1 cellular context compared by ENCODE assay signal in genomic region chr4:152630361-152630760, GRCh38.
TF ChIP-seq lines count a peak whose summit lies in the region.

No MANE protein-coding gene starts in this region.

TF ChIP-seq in K562, 482 proteins besides CTCF, POLR2A, EP300 and RAD21 (continued from another document and continues in another):
- no peak for TF ChIP-seq CUX1 (CRISPR knock-in tag; IDR thresholded peaks at IDR 0.05)
- TF ChIP-seq ZNF224 (CRISPR knock-in tag; IDR thresholded peaks at IDR 0.05): no peak
- no peak for TF ChIP-seq MTA3 (IDR thresholded peaks at IDR 0.05; ENCODE audit: borderline replicate concordance)
- TF ChIP-seq BMI1 (IDR thresholded peaks at IDR 0.05; ENCODE audit: low read length): no peak
- TF ChIP-seq SMARCB1 (IDR thresholded peaks at IDR 0.05; ENCODE audit: insufficient read length, low read depth): no peak
- no peak for TF ChIP-seq UBTF (IDR thresholded peaks at IDR 0.05; ENCODE audit: borderline replicate concordance in 1 of 2, low read depth in 2 of 2, low read length in 2 of 2)
- TF ChIP-seq NEUROD1 (IDR thresholded peaks at IDR 0.05; ENCODE audit: borderline replicate concordance, low read depth, low read length, partially characterized antibody): no peak
- TF ChIP-seq BCLAF1 (IDR thresholded peaks at IDR 0.05; ENCODE audit: borderline replicate concordance in 1 of 2, control insufficient read depth in 1 of 2, low read depth in 2 of 2, low read length in 1 of 2): no peak
- TF ChIP-seq PCBP1 (IDR thresholded peaks at IDR 0.05; ENCODE audit: low read depth, low read length, poor library complexity, severe bottlenecking): no peak
- TF ChIP-seq RNF219 (CRISPR knock-in tag; IDR thresholded peaks at IDR 0.05): no peak
- no peak for TF ChIP-seq BRD9 (IDR thresholded peaks at IDR 0.05; ENCODE audit: low read depth, partially characterized antibody)
- TF ChIP-seq SP2 (IDR thresholded peaks at IDR 0.05; ENCODE audit: extremely low read depth, low read depth, low read length, poor library complexity, severe bottlenecking): no peak
- TF ChIP-seq ELF4 (CRISPR knock-in tag; IDR thresholded peaks at IDR 0.05): no peak
- peak; percentile 37; the same call in 1 of the 2 replicates for TF ChIP-seq HES1 (IDR thresholded peaks at IDR 0.05; ENCODE audit: low read depth)
- TF ChIP-seq SNAPC5 (CRISPR knock-in tag; IDR thresholded peaks at IDR 0.05): no peak
- no peak for TF ChIP-seq ZBTB7A (IDR thresholded peaks at IDR 0.05; ENCODE audit: borderline replicate concordance, control insufficient read depth, low read depth, low read length)
- TF ChIP-seq HBP1 (CRISPR knock-in tag; IDR thresholded peaks at IDR 0.05): no peak
- no peak for TF ChIP-seq THRB (CRISPR knock-in tag; conservative IDR thresholded peaks at IDR 0.05)
- no peak for TF ChIP-seq ELF1 (tag; IDR thresholded peaks at IDR 0.05)
- no peak for TF ChIP-seq DLX4 (CRISPR knock-in tag; IDR thresholded peaks at IDR 0.05)
- TF ChIP-seq MAZ (CRISPR knock-in tag; conservative IDR thresholded peaks at IDR 0.05 in 1 of 2, IDR thresholded peaks at IDR 0.05 in 1 of 2): no peak
- no peak for TF ChIP-seq TARDBP (IDR thresholded peaks at IDR 0.05)
- TF ChIP-seq EP400 (IDR thresholded peaks at IDR 0.05): no peak; the same call in 1 of the 2 replicates
- TF ChIP-seq DACH1 (IDR thresholded peaks at IDR 0.05; ENCODE audit: partially characterized antibody): no peak
- no peak for TF ChIP-seq NFE2 (IDR thresholded peaks at IDR 0.05; ENCODE audit: low read depth)
- TF ChIP-seq MCM5 (IDR thresholded peaks at IDR 0.05; ENCODE audit: low read depth): no peak
- no peak for TF ChIP-seq ZFX (CRISPR knock-in tag; IDR thresholded peaks at IDR 0.05)
- TF ChIP-seq MBD2 (IDR thresholded peaks at IDR 0.05; ENCODE audit: borderline replicate concordance, low read depth): no peak
- TF ChIP-seq MAFG (tag; conservative IDR thresholded peaks at IDR 0.05): no peak
- no peak for TF ChIP-seq SMAD2 (IDR thresholded peaks at IDR 0.05; ENCODE audit: low read depth, low read length)
- no peak for TF ChIP-seq ZNF124 (CRISPR knock-in tag; IDR thresholded peaks at IDR 0.05)
- no peak for TF ChIP-seq SREBF1 (IDR thresholded peaks at IDR 0.05; ENCODE audit: borderline replicate concordance, low read depth, low read length)
- 0 out of 2 replicates have a peak, but pooled peaks have one; percentile 26 for TF ChIP-seq FOSL1 (tag; conservative IDR thresholded peaks at IDR 0.05)
- TF ChIP-seq IRF1 (CRISPR knock-in tag; IDR thresholded peaks at IDR 0.05; ENCODE audit: borderline replicate concordance): no peak
- TF ChIP-seq AFF4 (CRISPR knock-in tag; IDR thresholded peaks at IDR 0.05): no peak
